ENCODE assay signal across 8 cellular contexts in the genomic region with DNA sequence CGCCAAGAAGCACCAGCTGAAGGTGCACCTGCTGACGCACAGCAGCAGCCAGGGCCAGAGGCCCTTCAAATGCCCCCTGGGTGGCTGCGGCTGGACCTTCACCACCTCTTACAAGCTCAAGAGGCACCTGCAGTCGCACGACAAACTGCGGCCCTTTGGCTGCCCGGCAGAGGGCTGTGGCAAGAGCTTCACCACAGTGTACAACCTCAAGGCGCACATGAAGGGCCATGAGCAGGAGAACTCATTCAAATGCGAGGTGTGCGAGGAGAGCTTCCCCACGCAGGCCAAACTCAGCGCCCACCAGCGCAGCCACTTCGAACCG. TPM values are rescaled to one million over a fixed set of nuclear protein-coding genes. Genes with fewer than 3 reads are reported as not detected.
DNase-seq lines count a peak whose midpoint lies in the region; ATAC-seq lines count a peak whose summit lies in the region.
"Not testable (repeated sequence)": the region's sequence is repeated elsewhere in the genome, so short reads cannot be mapped to it uniquely, and the experiment has no call there.

No MANE protein-coding gene starts in this region.

- peak overlapping the region; percentile 68 to 70 for H3K4me3 ChIP-seq in mesenchymal stem cell (ENCODE audit: insufficient read depth in 1 of 2, low read depth in 1 of 2, low read length in 2 of 2)

- ATAC-seq in GM21367 (IDR thresholded peaks at IDR 0.05; ENCODE audit: unreplicated experiment): peak; percentile 16
- peak; percentile 51 for ATAC-seq in HG03354 (IDR thresholded peaks at IDR 0.05; ENCODE audit: poor library complexity, severe bottlenecking, unreplicated experiment)
- peak; percentile 71 for ATAC-seq in stimulated activated memory B cell treated with anti-CD40 and anti-IgM and Interleukin-4, amounts not matched to agents 10 μg/mL and 1 μg/mL and 100 μg/mL, for 72 hours

- H3K4me2 ChIP-seq in mesenchymal stem cell (ENCODE audit: low read length, poor library complexity, severe bottlenecking): peak overlapping the region; percentile 79

- not testable (repeated sequence) for H3K9me3 Mint-ChIP-seq in activated T-cell treated with anti-CD3 and anti-CD28 coated beads, Interleukin-2, amount 50 U/mL, for 24 hours; stimulated activated memory B cell treated with anti-CD40 and anti-IgM and Interleukin-4, amounts not matched to agents 10 μg/mL and 1 μg/mL and 100 μg/mL, for 72 hours

- not testable (repeated sequence) for H4K91ac ChIP-seq in mesenchymal stem cell (ENCODE audit: low read length)

- not testable (repeated sequence) for H3K36me3 ChIP-seq in mesenchymal stem cell (ENCODE audit: control insufficient read depth in 1 of 2, insufficient read depth in 2 of 2, low read depth in 1 of 2, low read length in 2 of 2)

- not testable (repeated sequence) for H3K14ac ChIP-seq in mesenchymal stem cell (ENCODE audit: low read length in 2 of 2)

- H3K4me1 Mint-ChIP-seq in activated T-cell treated with anti-CD3 and anti-CD28 coated beads, Interleukin-2, amount 50 U/mL, for 24 hours (ENCODE audit: low read depth): peaks cover 44% of the 10 kb centered on the region
- H3K4me1 Mint-ChIP-seq in stimulated activated memory B cell treated with anti-CD40 and anti-IgM and Interleukin-4, amounts not matched to agents 10 μg/mL and 1 μg/mL and 100 μg/mL, for 72 hours: peaks cover 27% of the 10 kb centered on the region

- peaks cover 26% of the 10 kb centered on the region for H3K27me3 Mint-ChIP-seq in activated T-cell treated with anti-CD3 and anti-CD28 coated beads, Interleukin-2, amount 50 U/mL, for 24 hours
- not testable (repeated sequence) for H3K27me3 Mint-ChIP-seq in stimulated activated memory B cell treated with anti-CD40 and anti-IgM and Interleukin-4, amounts not matched to agents 10 μg/mL and 1 μg/mL and 100 μg/mL, for 72 hours

- not testable (repeated sequence) for H2BK15ac ChIP-seq in mesenchymal stem cell (ENCODE audit: low read depth, poor library complexity, severe bottlenecking)

- not testable (repeated sequence) for H2AFZ ChIP-seq in mesenchymal stem cell (ENCODE audit: low read depth, low read length)

- H4K8ac ChIP-seq in mesenchymal stem cell (ENCODE audit: low read length): not testable (repeated sequence)

- H3K36me3 Mint-ChIP-seq in activated T-cell treated with anti-CD3 and anti-CD28 coated beads, Interleukin-2, amount 50 U/mL, for 24 hours (ENCODE audit: low read depth): peaks cover 38% of the 10 kb centered on the region
- H3K36me3 Mint-ChIP-seq in stimulated activated memory B cell treated with anti-CD40 and anti-IgM and Interleukin-4, amounts not matched to agents 10 μg/mL and 1 μg/mL and 100 μg/mL, for 72 hours: peaks cover 23% of the 10 kb centered on the region

- not testable (repeated sequence) for H2BK12ac ChIP-seq in mesenchymal stem cell (ENCODE audit: low read length in 2 of 2)

- not testable (repeated sequence) for H3K79me1 ChIP-seq in mesenchymal stem cell (replicated peaks; ENCODE audit: low read length, poor library complexity, severe bottlenecking)

- DNase-seq in DMS 273 (lab: John Stamatoyannopoulos, UW; ENCODE audit: unreplicated experiment) (peak; percentile 56), NCI-H748 (lab: John Stamatoyannopoulos, UW; ENCODE audit: unreplicated experiment) (peak; percentile 81), mesenchymal stem cell (peak; percentile 61)
- DNase-seq in activated T-cell treated with anti-CD3 and anti-CD28 coated beads, Interleukin-2, amount 50 U/mL, for 24 hours: peak; percentile 49
- DNase-seq in epithelial cell of prostate (ENCODE audit: low read depth, low spot score): not testable (repeated sequence)

- peak overlapping the region; percentile 83 for H3K27ac ChIP-seq in epithelial cell of prostate
- not testable (repeated sequence) for H3K27ac ChIP-seq in mesenchymal stem cell (ENCODE audit: low read length, poor library complexity, severe bottlenecking)

- not testable (repeated sequence) for H3K27me3 ChIP-seq in mesenchymal stem cell (ENCODE audit: control insufficient read depth in 1 of 2, insufficient read depth in 1 of 2, low read length in 2 of 2)

- peak overlapping the region; percentile 92 for H3K9ac ChIP-seq in mesenchymal stem cell (ENCODE audit: low read length)

- WGBS in mesenchymal stem cell: 32% methylated on average over 13 of the region's 15 CpGs

- H3K4me1 ChIP-seq in mesenchymal stem cell (ENCODE audit: control insufficient read depth, insufficient read depth, low read depth, low read length): not testable (repeated sequence)

- peak overlapping the region; percentile 67 for H3K4me3 Mint-ChIP-seq in activated T-cell treated with anti-CD3 and anti-CD28 coated beads, Interleukin-2, amount 50 U/mL, for 24 hours
- H3K4me3 Mint-ChIP-seq in stimulated activated memory B cell treated with anti-CD40 and anti-IgM and Interleukin-4, amounts not matched to agents 10 μg/mL and 1 μg/mL and 100 μg/mL, for 72 hours: peak overlapping the region; percentile 60

- not testable (repeated sequence) for H3K18ac ChIP-seq in mesenchymal stem cell (ENCODE audit: low read depth in 1 of 2, low read length in 2 of 2)

- not testable (repeated sequence) for H3K23ac ChIP-seq in mesenchymal stem cell (ENCODE audit: low read length in 2 of 2)

- not testable (repeated sequence) for H2BK5ac ChIP-seq in mesenchymal stem cell (ENCODE audit: low read depth, low read length, poor library complexity, severe bottlenecking)

- H3K27ac Mint-ChIP-seq in activated T-cell treated with anti-CD3 and anti-CD28 coated beads, Interleukin-2, amount 50 U/mL, for 24 hours: peak overlapping the region; percentile 26
- not testable (repeated sequence) for H3K27ac Mint-ChIP-seq in stimulated activated memory B cell treated with anti-CD40 and anti-IgM and Interleukin-4, amounts not matched to agents 10 μg/mL and 1 μg/mL and 100 μg/mL, for 72 hours

- not testable (repeated sequence) for H2BK120ac ChIP-seq in mesenchymal stem cell (ENCODE audit: low read depth, low read length)

- not testable (repeated sequence) for H2AK5ac ChIP-seq in mesenchymal stem cell (ENCODE audit: low read length, severe bottlenecking)

- not testable (repeated sequence) for H3K4ac ChIP-seq in mesenchymal stem cell (ENCODE audit: low read depth in 1 of 2, low read length in 2 of 2)

- H3K9me3 ChIP-seq in mesenchymal stem cell (ENCODE audit: control insufficient read depth, low read length): not testable (repeated sequence)

RNA-seq across cellular contexts. Expression of a gene that starts 1.0 kb away (rescaled TPM):
- 3.2 TPM for polyA plus RNA-seq in mesenchymal stem cell (2013, experiment 1 of 2)
- 3.2 TPM for polyA plus RNA-seq in mesenchymal stem cell (2013, experiment 2 of 2)

Comparison
In these comparisons a context has a peak if more than half of its experiments do, and no peak if none do; other contexts are left out.
1. ATAC-seq: peak in every context shown above with its lines; median percentile 71 in stimulated activated memory B cell treated with anti-CD40 and anti-IgM and Interleukin-4, amounts not matched to agents 10 μg/mL and 1 μg/mL and 100 μg/mL, for 72 hours; 51 in HG03354; 16 in GM21367.